In the genomic region with DNA sequence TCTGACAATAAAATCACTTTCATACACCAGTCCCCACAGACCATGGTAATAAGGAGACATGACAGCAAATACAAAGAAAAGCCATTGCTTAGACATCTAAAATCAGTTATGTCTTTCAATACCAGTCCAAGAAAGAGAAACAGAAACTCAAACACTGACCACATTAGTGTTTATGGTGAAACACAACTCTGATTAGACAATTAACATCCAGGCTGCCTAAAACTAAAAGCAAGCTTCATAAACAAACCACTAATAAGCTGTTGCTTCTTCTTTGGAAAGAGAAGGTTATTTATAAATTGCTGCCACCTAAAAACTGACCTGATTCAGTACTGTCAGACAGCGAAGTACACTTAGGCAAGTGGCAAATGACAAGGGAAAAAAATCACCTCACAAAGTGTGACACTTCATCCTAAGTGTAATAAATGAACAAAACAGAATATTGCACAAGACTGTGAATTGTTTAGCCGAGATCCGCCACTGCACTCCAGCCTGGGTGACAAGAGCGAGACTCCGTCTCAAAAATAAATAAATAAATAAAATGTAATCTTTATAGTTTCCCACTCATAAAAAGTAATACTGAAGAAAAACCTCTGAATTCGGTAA, we compare ENCODE assay signal across 10 cellular contexts.
DNase-seq lines count a peak whose midpoint lies in the region; ATAC-seq and FAIRE-seq lines count a peak whose summit lies in the region.
"Had no signal": no experiment of that assay in that cellular context is flagged by ENCODE, and none has a peak within 500 bp of the region (broad histone marks: within the 10 kb centered on the region; RNA-seq: fewer than 3 reads in every experiment).

No MANE protein-coding gene starts in this region.

- H3K36me3 Mint-ChIP-seq in naive thymus-derived CD4-positive, alpha-beta T cell, result no peaks in the 10 kb centered on the region

- no peak overlapping the region for H3K27ac Mint-ChIP-seq in naive thymus-derived CD4-positive, alpha-beta T cell
- H3K27ac Mint-ChIP-seq: activated T-helper 2 cell treated with anti-CD3 and anti-CD28 coated beads, Interferon-gamma antibody, Interleukin-2, Interleukin-4, amounts not matched to agents 10 μg/mL and 5 μg/mL and 100 μg/mL, durations not matched to agents 14 hours and 24 hours and 36 hours had no signal

- peaks cover 0 to 14% (median 0%) of the 10 kb centered on the region in 7 donors for H3K4me1 Mint-ChIP-seq in naive thymus-derived CD4-positive, alpha-beta T cell

- peaks cover 0 to 6% (median under 1%) of the 10 kb centered on the region in 11 donors for H3K9me3 Mint-ChIP-seq in naive thymus-derived CD4-positive, alpha-beta T cell
- H3K9me3 Mint-ChIP-seq: activated T-helper 2 cell treated with anti-CD3 and anti-CD28 coated beads, Interferon-gamma antibody, Interleukin-2, Interleukin-4, amounts not matched to agents 10 μg/mL and 5 μg/mL and 100 μg/mL, durations not matched to agents 14 hours and 24 hours and 36 hours had no signal

- H3K9me3 ChIP-seq in small intestine (ENCODE audit: control insufficient read depth, low read depth), result no peaks in the 10 kb centered on the region
- H3K9me3 ChIP-seq in naive thymus-derived CD4-positive, alpha-beta T cell (ENCODE audit: control insufficient read depth in 2 of 3, low read length in 3 of 3), result no peaks in the 10 kb centered on the region

- peak overlapping the region in 1 of 2 donors; percentile 21 for H3K27ac ChIP-seq in small intestine (ENCODE audit: low read depth in 1 of 2, low read length in 1 of 2)
- H3K27ac ChIP-seq in naive thymus-derived CD4-positive, alpha-beta T cell (ENCODE audit: low read depth, low read length), result no peak overlapping the region

- H3K27me3 ChIP-seq in small intestine (ENCODE audit: control insufficient read depth in 2 of 2, insufficient read depth in 2 of 2, low read length in 2 of 2), result no peaks in the 10 kb centered on the region
- no peaks in the 10 kb centered on the region for H3K27me3 ChIP-seq in naive thymus-derived CD4-positive, alpha-beta T cell (ENCODE audit: control insufficient read depth in 2 of 2, insufficient read depth in 2 of 2, low read length in 2 of 2)

- H3K4me3 Mint-ChIP-seq in naive thymus-derived CD4-positive, alpha-beta T cell, result no peak overlapping the region

- DNase-seq in left ventricle myocardium superior (no peak), small intestine (no peak), putamen (ENCODE audit: low spot score) (no peak)
- no peak for DNase-seq in activated effector memory CD4-positive, alpha-beta T cell treated with Interleukin-2 at 50 U/mL for 16 hours
- no peak for DNase-seq in naive thymus-derived CD4-positive, alpha-beta T cell

- no peak for FAIRE-seq in small intestine (lab: Jason Lieb, UNC)

- ATAC-seq in GM18498 (IDR thresholded peaks at IDR 0.05; ENCODE audit: unreplicated experiment) (peak; percentile 86), GM21390 (IDR thresholded peaks at IDR 0.05; ENCODE audit: unreplicated experiment) (peak; percentile 81), HG03139 (IDR thresholded peaks at IDR 0.05; ENCODE audit: unreplicated experiment) (peak; percentile 79), left ventricle myocardium superior (peak; percentile 10)
- no peak for ATAC-seq in naive thymus-derived CD4-positive, alpha-beta T cell
- ATAC-seq: esophagus mucosa had no signal

- H3K36me3 ChIP-seq in small intestine (ENCODE audit: control insufficient read depth in 2 of 2, insufficient read depth in 2 of 2, low read length in 2 of 2), result no peaks in the 10 kb centered on the region
- no peaks in the 10 kb centered on the region for H3K36me3 ChIP-seq in naive thymus-derived CD4-positive, alpha-beta T cell (ENCODE audit: control insufficient read depth in 2 of 3, insufficient read depth in 3 of 3, low read length in 3 of 3)

- POLR2A ChIA-PET in naive thymus-derived CD4-positive, alpha-beta T cell (lab: Charles Lee), result no interaction called here

- peaks cover 0 to 14% (median 9%) of the 10 kb centered on the region in 5 donors for H3K27me3 Mint-ChIP-seq in naive thymus-derived CD4-positive, alpha-beta T cell

- CTCF ChIA-PET in naive thymus-derived CD4-positive, alpha-beta T cell (lab: Charles Lee), result no interaction called here

- H3K4me1 ChIP-seq in small intestine (ENCODE audit: control insufficient read depth in 2 of 2, insufficient read depth in 1 of 2, low read depth in 1 of 2, low read length in 1 of 2), result no peaks in the 10 kb centered on the region
- H3K4me1 ChIP-seq in naive thymus-derived CD4-positive, alpha-beta T cell (ENCODE audit: control insufficient read depth in 2 of 2, insufficient read depth in 2 of 2, low read length in 2 of 2), result no peaks in the 10 kb centered on the region

- H3K4me3 ChIP-seq in small intestine (ENCODE audit: low read depth in 1 of 2, low read length in 2 of 2), result no peak overlapping the region
- no peak overlapping the region for H3K4me3 ChIP-seq in naive thymus-derived CD4-positive, alpha-beta T cell (ENCODE audit: low read length)

- intact Hi-C loops in left ventricle myocardium superior (cut with micrococcal nuclease), result no loop called here
- intact Hi-C loops in naive thymus-derived CD4-positive, alpha-beta T cell (cut with micrococcal nuclease), result no loop called here

- 72 to 87% (median 80%) methylated on average over 6 of the region's 6 CpGs for WGBS in small intestine, 3 donors
